ENCODE assay signal across 9 cellular contexts in the genomic region with DNA sequence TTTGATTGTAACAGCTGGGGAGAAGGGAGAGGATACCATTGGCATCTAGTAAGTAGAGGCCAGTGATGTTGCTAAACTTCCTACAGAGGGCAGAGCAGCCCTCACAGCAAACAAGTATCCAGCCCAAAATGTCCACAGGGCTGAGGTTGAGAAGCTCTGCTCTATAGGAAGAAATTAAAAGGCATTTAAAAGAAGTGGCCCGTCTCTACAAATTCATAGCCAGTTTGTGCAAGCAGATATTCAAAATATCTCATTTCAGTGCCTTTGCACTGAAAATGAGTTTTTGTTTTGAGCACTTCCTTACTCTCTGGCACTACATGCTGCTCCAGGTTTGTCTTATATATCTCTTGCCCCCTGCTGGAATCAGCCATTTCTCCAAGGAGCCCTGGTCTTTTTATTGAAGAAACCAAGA.
DNase-seq lines count a peak whose midpoint lies in the region; ATAC-seq, FAIRE-seq and TF ChIP-seq lines count a peak whose summit lies in the region.
"Had no signal": no experiment of that assay in that cellular context is flagged by ENCODE, and none has a peak within 500 bp of the region (broad histone marks: within the 10 kb centered on the region; RNA-seq: fewer than 3 reads in every experiment).

No MANE protein-coding gene starts in this region.

- DNase-seq in DMS79 treated with DMSO at 0.1 percent for 48 hours (lab: John Stamatoyannopoulos, UW): peak; percentile 20
- DNase-seq in DMS79 (lab: John Stamatoyannopoulos, UW): no peak
- DNase-seq in NB4 (ENCODE audit: low read depth): peak; percentile 43
- DNase-seq in adrenal gland: peak in 1 of 7 donors; percentile 2
- DNase-seq in iris pigment epithelial cell (ENCODE audit: low read depth): peak; percentile 34
- DNase-seq in esophagus squamous epithelium (lab: John Stamatoyannopoulos, UW): no peak
- no peak for DNase-seq in pancreas
- no peak for DNase-seq in dedifferentiated amniotic fluid mesenchymal stem cell (ENCODE audit: extremely low spot score)

- H3K9me3 ChIP-seq in adrenal gland (replicated peaks in 1 of 3) (no peaks in the 10 kb centered on the region), esophagus squamous epithelium (no peaks in the 10 kb centered on the region), pancreas (no peaks in the 10 kb centered on the region)

- WGBS in adrenal gland, 4 donors: 59 to 80% (median 72%) methylated on average over 1 of the region's 1 CpG
- WGBS in esophagus squamous epithelium, 2 donors: 68 to 85% methylated on average over 1 of the region's 1 CpG
- 64 to 69% methylated on average over 1 of the region's 1 CpG for WGBS in pancreas, 2 donors

- H3K36me3 ChIP-seq in adrenal gland (replicated peaks in 1 of 2): no peaks in the 10 kb centered on the region
- H3K36me3 ChIP-seq in esophagus squamous epithelium: no peaks in the 10 kb centered on the region
- H3K36me3 ChIP-seq in pancreas: no peaks in the 10 kb centered on the region

- no peak for FAIRE-seq in pancreas (lab: Jason Lieb, UNC)
- FAIRE-seq: A204.1 had no signal

- no peak for ATAC-seq in pancreas

- TF ChIP-seq CTCF in NB4 (IDR thresholded peaks at IDR 0.05; ENCODE audit: low read depth, low read length) (peak; percentile 39), adrenal gland (IDR thresholded peaks at IDR 0.05) (peak in 4 of 6 experiments; percentile 12 to 36 (median 28)), esophagus squamous epithelium (IDR thresholded peaks at IDR 0.05) (peak in 2 of 6 experiments; percentile 14 to 39), pancreas (IDR thresholded peaks at IDR 0.05) (no peak)

- intact Hi-C loops in adrenal gland (cut with DNase I): no loop called here
- intact Hi-C loops in esophagus squamous epithelium (cut with DNase I): no loop called here
- intact Hi-C loops in pancreas (cut with DNase I): no loop called here

- no peak for TF ChIP-seq POLR2A in NB4 (IDR thresholded peaks at IDR 0.05; ENCODE audit: extremely low read depth, insufficient read length)
- TF ChIP-seq POLR2A in adrenal gland (IDR thresholded peaks at IDR 0.05): no peak
- no peak for TF ChIP-seq POLR2A in esophagus squamous epithelium (IDR thresholded peaks at IDR 0.05)

- no peaks in the 10 kb centered on the region for H3K27me3 ChIP-seq in adrenal gland
- H3K27me3 ChIP-seq in esophagus squamous epithelium: no peaks in the 10 kb centered on the region
- H3K27me3 ChIP-seq in pancreas: no peaks in the 10 kb centered on the region

- H3K27ac ChIP-seq in adrenal gland: no peak overlapping the region
- H3K27ac ChIP-seq in esophagus squamous epithelium: no peak overlapping the region
- no peak overlapping the region for H3K27ac ChIP-seq in pancreas

- H3K4me3 ChIP-seq in NB4 (ENCODE audit: low read depth, low read length) (no peak overlapping the region), adrenal gland (no peak overlapping the region), esophagus squamous epithelium (no peak overlapping the region), pancreas (no peak overlapping the region)

- no peaks in the 10 kb centered on the region for H3K4me1 ChIP-seq in adrenal gland (replicated peaks in 1 of 2)
- no peaks in the 10 kb centered on the region for H3K4me1 ChIP-seq in esophagus squamous epithelium
- no peaks in the 10 kb centered on the region for H3K4me1 ChIP-seq in pancreas

Comparison
In these comparisons a context has a peak if more than half of its experiments do, and no peak if none do; other contexts are left out.
1. DNase-seq: peak in DMS79 treated with DMSO at 0.1 percent for 48 hours (single experiment), NB4 (single experiment) and iris pigment epithelial cell (single experiment); none in DMS79 (single experiment), esophagus squamous epithelium (single experiment), pancreas (0 of 6) and dedifferentiated amniotic fluid mesenchymal stem cell (single experiment).
2. CTCF ChIP-seq: peak in NB4 (single experiment) and adrenal gland (4 of 6); none in pancreas (0 of 4).